8 cellular contexts compared by ENCODE assay signal in genomic region chr7:30321089-30321991, GRCh38. TPM values are rescaled to one million over a fixed set of nuclear protein-coding genes. Genes with fewer than 3 reads are reported as not detected.
DNase-seq lines count a peak whose midpoint lies in the region; ATAC-seq and TF ChIP-seq lines count a peak whose summit lies in the region.

No MANE protein-coding gene starts in this region.

- intact Hi-C loops in esophagus squamous epithelium (cut with DNase I), result no loop called here

- H3K27ac ChIP-seq in esophagus squamous epithelium (peak overlapping the region; percentile 53 to 79 (median 68)), skeletal muscle tissue (ENCODE audit: low read depth, low read length) (peak overlapping the region; percentile 16)

- H3K27me3 ChIP-seq in esophagus squamous epithelium, result no peaks in the 10 kb centered on the region
- no peaks in the 10 kb centered on the region for H3K27me3 ChIP-seq in skeletal muscle tissue (ENCODE audit: control insufficient read depth in 3 of 3, insufficient read depth in 3 of 3, low read length in 3 of 3)

- H3K9ac ChIP-seq in skeletal muscle tissue (ENCODE audit: low read depth in 1 of 3, low read length in 3 of 3), result peak overlapping the region; percentile 4 to 47 (median 35)

- ATAC-seq in GM18909 (IDR thresholded peaks at IDR 0.05; ENCODE audit: poor library complexity, unreplicated experiment), result peak; percentile 36
- ATAC-seq in HG03095 (IDR thresholded peaks at IDR 0.05; ENCODE audit: unreplicated experiment), result no peak

- H3K4me3 ChIP-seq in esophagus squamous epithelium (peak overlapping the region in 2 of 4 donors; percentile 23 to 44), skeletal muscle tissue (ENCODE audit: low read length in 3 of 3) (peak overlapping the region in 1 of 3 donors; percentile 44)

- in situ Hi-C loops in KBM-7 (cut with MboI; ENCODE audit: low pct_unique_long_range_greater_than_20kb, low sequenced_read_pairs), result no loop called here

- WGBS in esophagus squamous epithelium, 2 donors, result 10 to 18% methylated on average over 8 of the region's 8 CpGs

- DNase-seq in OCI-M1 (lab: John Stamatoyannopoulos, UW) (peak; percentile 43), esophagus squamous epithelium (lab: John Stamatoyannopoulos, UW) (no peak), kidney tubule cell (ENCODE audit: low spot score) (no peak), KBM-7 (no peak), cerebellar nuclear complex (lab: John Stamatoyannopoulos, UW) (no peak)

- no peaks in the 10 kb centered on the region for H3K9me3 ChIP-seq in esophagus squamous epithelium
- no peaks in the 10 kb centered on the region for H3K9me3 ChIP-seq in skeletal muscle tissue (ENCODE audit: control insufficient read depth in 3 of 3, low read length in 3 of 3)

- TF ChIP-seq POLR2A in esophagus squamous epithelium (IDR thresholded peaks at IDR 0.05), result no peak

- H3K36me3 ChIP-seq in esophagus squamous epithelium, result peaks cover 0 to 9% (median 0%) of the 10 kb centered on the region in 3 donors
- H3K36me3 ChIP-seq in skeletal muscle tissue (ENCODE audit: control insufficient read depth in 3 of 3, insufficient read depth in 3 of 3, low read length in 3 of 3), result no peaks in the 10 kb centered on the region

- TF ChIP-seq CTCF in esophagus squamous epithelium (IDR thresholded peaks at IDR 0.05), result no peak

- H3K4me1 ChIP-seq in esophagus squamous epithelium (peaks cover 10 to 63% (median 16%) of the 10 kb centered on the region in 3 donors), skeletal muscle tissue (ENCODE audit: control insufficient read depth in 3 of 3, insufficient read depth in 3 of 3, low read length in 3 of 3) (peaks cover 12 to 14% (median 13%) of the 10 kb centered on the region in 3 donors)

RNA-seq across cellular contexts. Expression of gene ZNRF2, which starts 36.9 kb away (rescaled TPM):
- total RNA-seq in esophagus squamous epithelium (10 to 100 TPM; 19.6 to 26.3 (median 22.5) TPM), skeletal muscle tissue (10.4 TPM)
